8 cellular contexts compared by ENCODE assay signal in genomic region chr20:38685853-38686473, GRCh38. TPM values are rescaled to one million over a fixed set of nuclear protein-coding genes. Genes with fewer than 3 reads are reported as not detected.
DNase-seq lines count a peak whose midpoint lies in the region; ATAC-seq, FAIRE-seq and TF ChIP-seq lines count a peak whose summit lies in the region.

No MANE protein-coding gene starts in this region.

- no peak for TF ChIP-seq POLR2A in NB4 (IDR thresholded peaks at IDR 0.05; ENCODE audit: extremely low read depth, insufficient read length)

- no peaks in the 10 kb centered on the region for H3K4me1 ChIP-seq in kidney (ENCODE audit: control insufficient read depth in 1 of 2, insufficient read depth in 1 of 2, low read depth in 1 of 2, low read length in 2 of 2)

- TF ChIP-seq CTCF in NB4 (IDR thresholded peaks at IDR 0.05; ENCODE audit: low read depth, low read length) (no peak), kidney (IDR thresholded peaks at IDR 0.05; ENCODE audit: borderline replicate concordance, extremely low read depth, insufficient read depth) (no peak)

- DNase-seq in ELR (ENCODE audit: low read depth) (peak; percentile 58), NB4 (ENCODE audit: low read depth) (peak; percentile 53), kidney (peak; percentile 72), NCI-H1694 (lab: John Stamatoyannopoulos, UW) (no peak), SHP77 (lab: John Stamatoyannopoulos, UW) (no peak)
- DNase-seq in activated naive CD4-positive, alpha-beta T cell treated with anti-CD3 and anti-CD28 coated beads, Interleukin-2, amount 50 U/mL, for 16 hours = peak; percentile 39

- H3K4me3 ChIP-seq in NB4 (ENCODE audit: low read depth, low read length) (no peak overlapping the region), kidney (ENCODE audit: low read length in 2 of 2) (no peak overlapping the region)

- H3K9me3 ChIP-seq in kidney (ENCODE audit: control insufficient read depth in 1 of 2, low read length in 2 of 2) = no peaks in the 10 kb centered on the region

- no peak for FAIRE-seq in kidney (lab: Jason Lieb, UNC)

- H3K36me3 ChIP-seq in kidney (ENCODE audit: control insufficient read depth in 1 of 2, insufficient read depth in 2 of 2, low read length in 2 of 2) = no peaks in the 10 kb centered on the region

- no peak for ATAC-seq in HG03139 (IDR thresholded peaks at IDR 0.05; ENCODE audit: unreplicated experiment)
- no peak for ATAC-seq in HG02798 (IDR thresholded peaks at IDR 0.05; ENCODE audit: poor library complexity, unreplicated experiment)

- intact Hi-C loops in kidney (cut with DNase I) = no loop called here

- H3K9ac ChIP-seq in kidney (ENCODE audit: low read length in 2 of 2) = no peak overlapping the region

- H3K27ac ChIP-seq in kidney (ENCODE audit: low read depth in 2 of 2, low read length in 2 of 2) = no peak overlapping the region

RNA-seq across cellular contexts. Expression of gene SLC32A1, which starts 38.3 kb away (rescaled TPM):
- total RNA-seq in kidney = not detected
- not detected for polyA plus RNA-seq in kidney (ENCODE audit: insufficient read depth, low read depth, low replicate concordance)

Comparison
In these comparisons a context has a peak if more than half of its experiments do, and no peak if none do; other contexts are left out.
1. DNase-seq: peak in ELR (single experiment), NB4 (single experiment), activated naive CD4-positive, alpha-beta T cell treated with anti-CD3 and anti-CD28 coated beads, Interleukin-2, amount 50 U/mL, for 16 hours (single experiment) and kidney (single experiment); none in NCI-H1694 (single experiment) and SHP77 (0 of 2).